In genomic region chr10:11299125-11299524, GRCh38 we compare ENCODE assay signal across 19 cellular contexts.
A peak's percentile ranks its signal among the peaks of the same experiment; 100 is the strongest.
DNase-seq lines count a peak whose midpoint lies in the region; ATAC-seq and TF ChIP-seq lines count a peak whose summit lies in the region.
"Had no signal": no experiment of that assay in that cellular context is flagged by ENCODE, and none has a peak within 500 bp of the region (broad histone marks: within the 10 kb centered on the region; RNA-seq: fewer than 3 reads in every experiment).

No MANE protein-coding gene starts in this region.

- H3K27me3 Mint-ChIP-seq in activated T-helper 17 cell treated with anti-CD3 and anti-CD28 coated beads, Interleukin-2, amount 50 U/mL, for 72 hours = no peaks in the 10 kb centered on the region
- H3K27me3 Mint-ChIP-seq in naive thymus-derived CD4-positive, alpha-beta T cell = no peaks in the 10 kb centered on the region
- H3K27me3 Mint-ChIP-seq: CD4-positive, CD25-positive, alpha-beta regulatory T cell had no signal

- no peak for TF ChIP-seq POLR2A in Peyer's patch (IDR thresholded peaks at IDR 0.05)

- H3K4me1 Mint-ChIP-seq in activated T-helper 17 cell treated with anti-CD3 and anti-CD28 coated beads, Interleukin-2, amount 50 U/mL, for 72 hours = peaks cover 33% of the 10 kb centered on the region
- peaks cover 4 to 43% (median 34%) of the 10 kb centered on the region in 7 donors for H3K4me1 Mint-ChIP-seq in naive thymus-derived CD4-positive, alpha-beta T cell
- H3K4me1 Mint-ChIP-seq in stimulated activated effector memory CD8-positive, alpha-beta T cell treated with anti-CD3 and anti-CD28 coated beads, Interleukin-12 subunit alpha, Interleukin-12 subunit beta, amount 100 ng/mL, for 72 hours = peaks cover 48% of the 10 kb centered on the region

- no peak overlapping the region for H3K4me3 Mint-ChIP-seq in activated T-helper 17 cell treated with anti-CD3 and anti-CD28 coated beads, Interleukin-2, amount 50 U/mL, for 72 hours
- H3K4me3 Mint-ChIP-seq in naive thymus-derived CD4-positive, alpha-beta T cell = no peak overlapping the region
- no peak overlapping the region for H3K4me3 Mint-ChIP-seq in stimulated activated effector memory CD8-positive, alpha-beta T cell treated with anti-CD3 and anti-CD28 coated beads, Interleukin-12 subunit alpha, Interleukin-12 subunit beta, amount 100 ng/mL, for 72 hours
- H3K4me3 Mint-ChIP-seq: CD4-positive, CD25-positive, alpha-beta regulatory T cell; HFFc6 had no signal

- H3K36me3 ChIP-seq in naive thymus-derived CD4-positive, alpha-beta T cell (ENCODE audit: control insufficient read depth in 2 of 3, insufficient read depth in 3 of 3, low read length in 3 of 3) = peaks cover 27 to 95% (median 37%) of the 10 kb centered on the region in 3 experiments
- H3K36me3 ChIP-seq in Peyer's patch = peaks cover 0 to 44% (median 0%) of the 10 kb centered on the region in 3 donors

- CTCF ChIA-PET in naive thymus-derived CD4-positive, alpha-beta T cell (lab: Charles Lee) = interaction anchor here (1.0 kb wide), 1 partner anchor 12 kb away, joined by 6 read pairs; no protein-coding TSS in a partner anchor

- no peaks in the 10 kb centered on the region for H3K4me1 ChIP-seq in naive thymus-derived CD4-positive, alpha-beta T cell (ENCODE audit: control insufficient read depth in 2 of 2, insufficient read depth in 2 of 2, low read length in 2 of 2)
- no peaks in the 10 kb centered on the region for H3K4me1 ChIP-seq in Peyer's patch

- H3K27ac Mint-ChIP-seq in activated T-helper 17 cell treated with anti-CD3 and anti-CD28 coated beads, Interleukin-2, amount 50 U/mL, for 72 hours = peak overlapping the region; percentile 67
- peak overlapping the region in 7 of 9 donors; percentile 13 to 69 (median 50) for H3K27ac Mint-ChIP-seq in naive thymus-derived CD4-positive, alpha-beta T cell
- H3K27ac Mint-ChIP-seq in stimulated activated effector memory CD8-positive, alpha-beta T cell treated with anti-CD3 and anti-CD28 coated beads, Interleukin-12 subunit alpha, Interleukin-12 subunit beta, amount 100 ng/mL, for 72 hours = peak overlapping the region; percentile 72
- H3K27ac Mint-ChIP-seq: HFFc6 had no signal

- no peak overlapping the region for H3K27ac ChIP-seq in naive thymus-derived CD4-positive, alpha-beta T cell (ENCODE audit: low read depth, low read length)
- H3K27ac ChIP-seq in Peyer's patch = no peak overlapping the region

- TF ChIP-seq CTCF in Peyer's patch (IDR thresholded peaks at IDR 0.05) = no peak

- DNase-seq in activated CD8-positive, alpha-beta memory T cell treated with anti-CD3 and anti-CD28 coated beads, Interleukin-2, amount 50 U/mL, for 48 hours = peak; percentile 38
- DNase-seq in activated CD8-positive, alpha-beta memory T cell treated with anti-CD3 and anti-CD28 coated beads for 24 hours = no peak
- DNase-seq in naive thymus-derived CD4-positive, alpha-beta T cell = no peak
- DNase-seq in stimulated activated effector memory CD8-positive, alpha-beta T cell treated with anti-CD3 and anti-CD28 coated beads, Interleukin-12 subunit alpha, Interleukin-12 subunit beta, amount 100 ng/mL, for 72 hours (ENCODE audit: low spot score in 2 of 2) = no peak
- DNase-seq in Peyer's patch = no peak
- DNase-seq in stimulated activated naive CD4-positive, alpha-beta T cell treated with Interleukin-2 at 50 U/mL for 16 hours (lab: John Stamatoyannopoulos, UW) = no peak
- DNase-seq: AML-193; CD4-positive, CD25-positive, alpha-beta regulatory T cell; DMS79 treated with DMSO at 0.1 percent for 48 hours; HFFc6; KG1; NCI-H1092 treated with DMSO at 0.1 percent for 48 hours; NCI-H1694; NCI-H2107; NCI-H345; NCI-H526 treated with DMSO at 0.1 percent for 48 hours; RPMI8226 had no signal

- H3K9me3 Mint-ChIP-seq in activated T-helper 17 cell treated with anti-CD3 and anti-CD28 coated beads, Interleukin-2, amount 50 U/mL, for 72 hours = no peaks in the 10 kb centered on the region
- H3K9me3 Mint-ChIP-seq in naive thymus-derived CD4-positive, alpha-beta T cell = peaks cover 0 to 10% (median 0%) of the 10 kb centered on the region in 11 donors
- H3K9me3 Mint-ChIP-seq in stimulated activated effector memory CD8-positive, alpha-beta T cell treated with anti-CD3 and anti-CD28 coated beads, Interleukin-12 subunit alpha, Interleukin-12 subunit beta, amount 100 ng/mL, for 72 hours = no peaks in the 10 kb centered on the region
- H3K9me3 Mint-ChIP-seq: CD4-positive, CD25-positive, alpha-beta regulatory T cell had no signal

- H3K27me3 ChIP-seq in naive thymus-derived CD4-positive, alpha-beta T cell (ENCODE audit: control insufficient read depth in 2 of 2, insufficient read depth in 2 of 2, low read length in 2 of 2) = no peaks in the 10 kb centered on the region
- H3K27me3 ChIP-seq in Peyer's patch = no peaks in the 10 kb centered on the region

- POLR2A ChIA-PET in naive thymus-derived CD4-positive, alpha-beta T cell (lab: Charles Lee) = no interaction called here

- ATAC-seq in activated T-helper 17 cell treated with anti-CD3 and anti-CD28 coated beads, Interleukin-2, amount 50 U/mL, for 72 hours (replicated peaks) = no peak
- no peak for ATAC-seq in naive thymus-derived CD4-positive, alpha-beta T cell
- ATAC-seq in stimulated activated effector memory CD8-positive, alpha-beta T cell treated with anti-CD3 and anti-CD28 coated beads, Interleukin-12 subunit alpha, Interleukin-12 subunit beta, amount 100 ng/mL, for 72 hours = no peak
- no peak for ATAC-seq in GM21717 (IDR thresholded peaks at IDR 0.05; ENCODE audit: unreplicated experiment)

- peaks cover 28% of the 10 kb centered on the region for H3K36me3 Mint-ChIP-seq in activated T-helper 17 cell treated with anti-CD3 and anti-CD28 coated beads, Interleukin-2, amount 50 U/mL, for 72 hours (ENCODE audit: low read depth)
- peaks cover 36 to 94% (median 84%) of the 10 kb centered on the region in 5 donors for H3K36me3 Mint-ChIP-seq in naive thymus-derived CD4-positive, alpha-beta T cell
- no peaks in the 10 kb centered on the region for H3K36me3 Mint-ChIP-seq in stimulated activated effector memory CD8-positive, alpha-beta T cell treated with anti-CD3 and anti-CD28 coated beads, Interleukin-12 subunit alpha, Interleukin-12 subunit beta, amount 100 ng/mL, for 72 hours

- H3K4me3 ChIP-seq in naive thymus-derived CD4-positive, alpha-beta T cell (ENCODE audit: low read length) = no peak overlapping the region
- no peak overlapping the region for H3K4me3 ChIP-seq in Peyer's patch

- no peaks in the 10 kb centered on the region for H3K9me3 ChIP-seq in naive thymus-derived CD4-positive, alpha-beta T cell (ENCODE audit: control insufficient read depth in 2 of 3, low read length in 3 of 3)
- H3K9me3 ChIP-seq in Peyer's patch = no peaks in the 10 kb centered on the region

- intact Hi-C loops in naive thymus-derived CD4-positive, alpha-beta T cell (cut with micrococcal nuclease) = no loop called here
